In the genomic region with DNA sequence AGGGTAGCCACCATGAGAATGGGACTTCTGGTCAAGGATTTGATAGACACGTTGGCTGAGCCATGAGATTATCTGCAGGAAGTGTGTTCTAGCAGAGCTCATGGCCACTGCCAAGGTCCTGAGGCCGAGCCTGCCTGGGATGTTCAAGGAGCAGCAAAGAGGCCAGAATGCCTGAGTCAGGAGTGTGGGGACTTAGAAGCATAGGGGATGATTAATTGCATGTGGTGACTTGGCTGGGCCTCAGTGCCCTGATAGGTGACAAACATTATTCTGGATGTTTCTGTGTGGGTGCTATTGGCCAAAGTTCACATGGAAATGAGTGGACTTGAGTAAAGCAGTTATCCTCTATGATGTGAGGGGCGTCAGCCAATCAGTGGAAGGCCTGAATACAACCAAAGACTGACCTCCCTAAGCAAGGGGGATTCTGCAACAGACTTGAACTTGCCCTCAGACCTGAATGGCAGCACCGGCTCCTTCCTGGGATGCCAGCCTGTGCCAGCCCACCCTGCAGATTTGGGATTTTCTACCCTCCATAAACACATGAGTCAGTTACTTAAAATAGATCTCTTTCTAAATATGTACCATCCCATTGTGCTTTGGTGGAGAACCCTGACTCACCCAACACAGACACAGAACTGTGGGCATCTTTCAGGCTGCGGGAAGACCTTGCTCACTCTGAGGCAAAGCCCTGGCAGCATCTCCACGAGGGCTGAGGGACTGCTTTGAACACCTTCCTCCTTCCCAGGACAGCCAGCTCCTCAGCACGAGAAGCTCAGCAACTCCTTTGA, we compare ENCODE assay signal across 23 cellular contexts.
DNase-seq lines count a peak whose midpoint lies in the region; ATAC-seq, FAIRE-seq and TF ChIP-seq lines count a peak whose summit lies in the region.
"Had no signal": no experiment of that assay in that cellular context is flagged by ENCODE, and none has a peak within 500 bp of the region (broad histone marks: within the 10 kb centered on the region; RNA-seq: fewer than 3 reads in every experiment).

No MANE protein-coding gene starts in this region.

- H3K4me3 ChIP-seq in right atrium auricular region (no peak overlapping the region), heart right ventricle (no peak overlapping the region), fibroblast of pulmonary artery (replicated peaks; ENCODE audit: low read depth, low read length) (no peak overlapping the region), stomach (no peak overlapping the region), coronary artery (no peak overlapping the region)
- H3K4me3 ChIP-seq: hepatocyte, right lobe of liver, tibial artery had no signal

- TF ChIP-seq CTCF in right atrium auricular region (IDR thresholded peaks at IDR 0.05) (no peak), heart right ventricle (IDR thresholded peaks at IDR 0.05) (no peak), fibroblast of pulmonary artery (IDR thresholded peaks at IDR 0.05; ENCODE audit: low read length, missing control alignments) (no peak), stomach (IDR thresholded peaks at IDR 0.05) (no peak), coronary artery (IDR thresholded peaks at IDR 0.05) (no peak)

- WGBS in heart right ventricle, 2 donors, result 71 to 74% methylated on average over 7 of the region's 7 CpGs
- 52 to 78% (median 70%) methylated on average over 7 of the region's 7 CpGs for WGBS in stomach, 5 donors

- H3K4me1 ChIP-seq in right atrium auricular region, result peaks cover 0 to 10% of the 10 kb centered on the region in 2 donors
- H3K4me1 ChIP-seq in heart right ventricle, result peaks cover 0 to 22% (median 6%) of the 10 kb centered on the region in 9 donors
- no peaks in the 10 kb centered on the region for H3K4me1 ChIP-seq in stomach
- H3K4me1 ChIP-seq: right lobe of liver had no signal

- ATAC-seq in heart right ventricle, result no peak
- ATAC-seq in GM19452 (IDR thresholded peaks at IDR 0.05; ENCODE audit: unreplicated experiment), result no peak
- ATAC-seq: Right ventricle myocardium inferior had no signal

- no peak for FAIRE-seq in urothelium cell line (lab: Jason Lieb, UNC)
- FAIRE-seq: astrocyte, frontal cortex had no signal

- no peaks in the 10 kb centered on the region for H3K27me3 ChIP-seq in right atrium auricular region
- no peaks in the 10 kb centered on the region for H3K27me3 ChIP-seq in heart right ventricle
- H3K27me3 ChIP-seq in stomach, result no peaks in the 10 kb centered on the region
- H3K27me3 ChIP-seq: hepatocyte, right lobe of liver, tibial artery had no signal

- intact Hi-C loops in heart right ventricle (cut with DNase I), result no loop called here
- intact Hi-C loops in stomach (cut with DNase I; ENCODE audit: low total_unique reads), result no loop called here

- H3K9me3 ChIP-seq in right atrium auricular region (no peaks in the 10 kb centered on the region), heart right ventricle (no peaks in the 10 kb centered on the region), stomach (no peaks in the 10 kb centered on the region)
- H3K9me3 ChIP-seq: right lobe of liver, tibial artery had no signal

- DNase-seq in right atrium auricular region (ENCODE audit: low spot score), result peak; percentile 54
- no peak for DNase-seq in heart right ventricle
- DNase-seq in T1000 (lab: John Stamatoyannopoulos, UW), result peak; percentile 20
- DNase-seq in fibroblast of pulmonary artery (ENCODE audit: low read depth), result peak; percentile 51
- DNase-seq in urothelium cell line (ENCODE audit: low spot score), result peak; percentile 38
- DNase-seq in stomach, result no peak
- no peak for DNase-seq in coronary artery (ENCODE audit: low spot score)
- DNase-seq: activated B cell treated with CpG ODN at 0.5 μM for 24 hours; activated CD4-positive, alpha-beta T cell treated with anti-CD3 and anti-CD28 coated beads, Interleukin-2, amount 50 U/mL, for 4 hours; activated naive CD4-positive, alpha-beta T cell treated with Interleukin-2 at 50 U/mL for 16 hours; DMS 273 treated with DMSO at 0.1 percent for 48 hours; immature natural killer cell; NCI-H1417 treated with DMSO at 0.1 percent for 48 hours; OCI-M1; right lobe of liver; stimulated activated naive CD4-positive, alpha-beta T cell treated with Interleukin-2 at 50 U/mL for 16 hours; T-helper 9 cell; tibial artery had no signal

- H3K36me3 ChIP-seq in right atrium auricular region (no peaks in the 10 kb centered on the region), heart right ventricle (no peaks in the 10 kb centered on the region), stomach (no peaks in the 10 kb centered on the region)
- H3K36me3 ChIP-seq: right lobe of liver, tibial artery had no signal

- H3K27ac ChIP-seq in right atrium auricular region (no peak overlapping the region), heart right ventricle (no peak overlapping the region), stomach (no peak overlapping the region), coronary artery (no peak overlapping the region)
- H3K27ac ChIP-seq: hepatocyte, right lobe of liver, tibial artery had no signal

- TF ChIP-seq POLR2A in stomach (IDR thresholded peaks at IDR 0.05), result no peak

- no peak for TF ChIP-seq EP300 in stomach (IDR thresholded peaks at IDR 0.05)

Comparison
In these comparisons a context has a peak if more than half of its experiments do, and no peak if none do; other contexts are left out.
1. DNase-seq: peak in right atrium auricular region (single experiment), T1000 (single experiment), fibroblast of pulmonary artery (single experiment) and urothelium cell line (single experiment); none in heart right ventricle (0 of 2), stomach (single experiment) and coronary artery (single experiment).